ENCODE assay signal across 1 cellular context in genomic region chr22:39153220-39153860, GRCh38.
TF ChIP-seq lines count a peak whose summit lies in the region.

No MANE protein-coding gene starts in this region.

TF ChIP-seq in H1, 55 proteins besides CTCF, POLR2A, EP300 and RAD21:
- TF ChIP-seq EZH2 (IDR thresholded peaks at IDR 0.05; ENCODE audit: low read depth, low read length, severe bottlenecking) (peak; percentile 69), PHF8 (conservative IDR thresholded peaks at IDR 0.05; ENCODE audit: low read depth, low read length) (no peak), SP4 (IDR thresholded peaks at IDR 0.05; ENCODE audit: low read length) (no peak), SUZ12 (IDR thresholded peaks at IDR 0.05; ENCODE audit: low read length) (peak; percentile 55; the same call in 1 of the 2 replicates), GTF2F1 (IDR thresholded peaks at IDR 0.05; ENCODE audit: borderline replicate concordance, low read depth, low read length) (no peak), TAF1 (IDR thresholded peaks at IDR 0.05; ENCODE audit: low read depth, low read length) (0 out of 2 replicates have a peak, but pooled peaks have one; percentile 2), E2F6 (IDR thresholded peaks at IDR 0.05) (peak; percentile 40), RBBP5 (IDR thresholded peaks at IDR 0.05; ENCODE audit: borderline replicate concordance, low read depth, low read length) (0 out of 2 replicates have a peak, but pooled peaks have one; percentile 22), KDM4A (IDR thresholded peaks at IDR 0.05; ENCODE audit: low read depth, low read length, severe bottlenecking) (peak; percentile 35), POLR2AphosphoS5 (IDR thresholded peaks at IDR 0.05; ENCODE audit: low read depth, low read length) (0 out of 2 replicates have a peak, but pooled peaks have one; percentile 9), ATF3 (IDR thresholded peaks at IDR 0.05; ENCODE audit: insufficient read depth, low read depth, low read length) (no peak), CTBP2 (IDR thresholded peaks at IDR 0.05; ENCODE audit: borderline replicate concordance, insufficient read depth, insufficient read length, low read length) (no peak), ASH2L (IDR thresholded peaks at IDR 0.05; ENCODE audit: low read length) (peak; percentile 18), MAX (IDR thresholded peaks at IDR 0.05) (peak; percentile 58)
TF ChIP-seq in H1: peak in this region for 9.
